Comparison of ENCODE assay signal across 9 cellular contexts in the genomic region with DNA sequence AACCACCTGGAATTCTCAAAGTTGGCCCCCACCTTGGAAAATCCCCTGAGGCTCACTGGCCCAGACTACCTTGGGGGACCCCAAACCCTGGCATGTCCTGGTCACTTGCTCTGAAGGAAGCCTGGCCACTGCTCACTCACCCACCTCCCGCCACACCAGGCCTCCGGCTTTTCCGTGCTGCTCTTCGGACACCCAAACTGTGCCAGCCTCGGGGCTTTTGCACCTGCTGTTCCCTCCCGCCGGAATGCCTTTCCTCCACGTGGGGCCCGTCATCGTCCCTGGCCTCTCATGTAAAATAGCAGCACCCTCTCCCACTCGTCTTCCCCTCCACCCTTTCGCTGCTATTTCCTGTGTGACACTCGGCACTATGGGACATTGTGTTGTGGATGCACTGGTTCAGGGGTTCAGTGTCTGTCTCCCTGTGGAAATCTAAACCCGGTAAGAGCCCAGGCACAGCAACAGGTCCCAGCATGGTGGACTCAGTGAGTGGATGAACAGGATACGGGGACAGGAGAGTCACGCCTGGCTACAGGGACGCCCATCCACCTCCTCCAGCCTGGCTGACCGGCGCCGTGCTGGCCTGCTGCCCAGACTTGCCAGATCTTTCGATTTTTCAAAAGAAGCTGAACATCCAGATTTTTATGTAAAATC.
DNase-seq lines count a peak whose midpoint lies in the region; ATAC-seq and TF ChIP-seq lines count a peak whose summit lies in the region.
"Had no signal": no experiment of that assay in that cellular context is flagged by ENCODE, and none has a peak within 500 bp of the region (broad histone marks: within the 10 kb centered on the region; RNA-seq: fewer than 3 reads in every experiment).

No MANE protein-coding gene starts in this region.

- H3K9ac ChIP-seq in parathyroid adenoma = no peak overlapping the region
- H3K9ac ChIP-seq: KMS-11 had no signal

- intact Hi-C loops in Right ventricle myocardium superior (cut with DNase I) = no loop called here

- no peaks in the 10 kb centered on the region for H3K9me3 ChIP-seq in parathyroid adenoma (ENCODE audit: control insufficient read depth, low read length)

- H3K27me3 ChIP-seq in parathyroid adenoma (ENCODE audit: control insufficient read depth, insufficient read depth, low read length) = no peaks in the 10 kb centered on the region

- H3K4me2 ChIP-seq in parathyroid adenoma (ENCODE audit: low read length) = peak overlapping the region; percentile 50
- H3K4me2 ChIP-seq: KMS-11 had no signal

- no peak for TF ChIP-seq CTCF in parathyroid adenoma (IDR thresholded peaks at IDR 0.05)

- H3K36me3 ChIP-seq in parathyroid adenoma (ENCODE audit: control insufficient read depth, insufficient read depth, low read length) = no peaks in the 10 kb centered on the region

- DNase-seq in C1 segment of cervical spinal cord (lab: John Stamatoyannopoulos, UW) (peak in 12 of 14 donors; percentile 31 to 78 (median 64)), SK-N-DZ (ENCODE audit: low spot score) (peak; percentile 62), Right ventricle myocardium superior (peak; percentile 88), RKO (ENCODE audit: low spot score) (no peak)
- DNase-seq in activated effector memory CD4-positive, alpha-beta T cell treated with Interleukin-2 at 50 U/mL for 16 hours = no peak
- DNase-seq in stimulated activated naive CD4-positive, alpha-beta T cell treated with Interleukin-2 at 50 U/mL for 16 hours (lab: John Stamatoyannopoulos, UW) = no peak
- DNase-seq in activated CD4-positive, alpha-beta T cell treated with anti-CD3 and anti-CD28 coated beads for 4 hours = no peak

- peak; percentile 53 for ATAC-seq in Right ventricle myocardium superior (ENCODE audit: poor library complexity)

- peak overlapping the region; percentile 51 for H3K27ac ChIP-seq in parathyroid adenoma
- H3K27ac ChIP-seq: KMS-11 had no signal

- H3K4me3 ChIP-seq in parathyroid adenoma (ENCODE audit: low read depth, low read length) = peak overlapping the region; percentile 17

- H2AFZ ChIP-seq in parathyroid adenoma = peak overlapping the region; percentile 61

- peaks cover 6% of the 10 kb centered on the region for H3K4me1 ChIP-seq in parathyroid adenoma

- H3K79me2 ChIP-seq in parathyroid adenoma = no peaks in the 10 kb centered on the region

Comparison
In these comparisons a context has a peak if more than half of its experiments do, and no peak if none do; other contexts are left out.
1. DNase-seq: peak in C1 segment of cervical spinal cord (12 of 14), SK-N-DZ (single experiment) and Right ventricle myocardium superior (single experiment); none in activated effector memory CD4-positive, alpha-beta T cell treated with Interleukin-2 at 50 U/mL for 16 hours (single experiment), stimulated activated naive CD4-positive, alpha-beta T cell treated with Interleukin-2 at 50 U/mL for 16 hours (single experiment), activated CD4-positive, alpha-beta T cell treated with anti-CD3 and anti-CD28 coated beads for 4 hours (0 of 2) and RKO (single experiment).